10 cellular contexts compared by ENCODE assay signal in genomic region chr9:127520941-127521918, GRCh38.
A peak's percentile ranks its signal among the peaks of the same experiment; 100 is the strongest.
DNase-seq lines count a peak whose midpoint lies in the region; ATAC-seq, FAIRE-seq and TF ChIP-seq lines count a peak whose summit lies in the region.
"Had no signal": no experiment of that assay in that cellular context is flagged by ENCODE, and none has a peak within 500 bp of the region (broad histone marks: within the 10 kb centered on the region; RNA-seq: fewer than 3 reads in every experiment).

No MANE protein-coding gene starts in this region.

- no peak for TF ChIP-seq EP300 in upper lobe of left lung (IDR thresholded peaks at IDR 0.05)

- TF ChIP-seq POLR2A in upper lobe of left lung (IDR thresholded peaks at IDR 0.05) (no peak), GM12892 (IDR thresholded peaks at IDR 0.05; ENCODE audit: low read depth, low read length) (no peak)

- H3K9ac ChIP-seq in NT2/D1 (ENCODE audit: insufficient read length, low read depth): peak overlapping the region; percentile 65

- WGBS in upper lobe of left lung, 2 donors: 41 to 63% methylated on average over 14 to 20 of the region's 20 CpGs

- no peak for FAIRE-seq in GM12892 (lab: Jason Lieb, UNC)

- H3K9me3 ChIP-seq in NT2/D1 (ENCODE audit: insufficient read depth, low read length) (peaks cover 42% of the 10 kb centered on the region), mucosa of descending colon (peaks cover 18% of the 10 kb centered on the region), upper lobe of left lung (peaks cover 0 to 15% (median 4%) of the 10 kb centered on the region in 4 donors)

- no peaks in the 10 kb centered on the region for H3K27me3 ChIP-seq in NT2/D1 (ENCODE audit: insufficient read depth, insufficient read length)
- no peaks in the 10 kb centered on the region for H3K27me3 ChIP-seq in upper lobe of left lung

- no peak overlapping the region for H3K4me3 ChIP-seq in NT2/D1 (ENCODE audit: insufficient read length, low read depth)
- no peak overlapping the region for H3K4me3 ChIP-seq in mucosa of descending colon
- H3K4me3 ChIP-seq in upper lobe of left lung: no peak overlapping the region

- DNase-seq in NT2/D1 (ENCODE audit: low read depth, low spot score) (no peak), mucosa of descending colon (no peak), upper lobe of left lung (peak in 1 of 2 donors; percentile 79), COLO668 (lab: John Stamatoyannopoulos, UW; ENCODE audit: unreplicated experiment) (no peak), NCI-H1092 (lab: John Stamatoyannopoulos, UW) (no peak), GM12892 (ENCODE audit: insufficient read length) (no peak)
- DNase-seq: amygdala; stimulated activated CD4-positive, alpha-beta T cell treated with anti-CD3 and anti-CD28 coated beads, Interleukin-4, amount 100 ng/mL, for 1 hour had no signal

- TF ChIP-seq CTCF in mucosa of descending colon (IDR thresholded peaks at IDR 0.05) (no peak), upper lobe of left lung (IDR thresholded peaks at IDR 0.05) (no peak)

- peaks cover 40% of the 10 kb centered on the region for H3K4me1 ChIP-seq in NT2/D1 (ENCODE audit: insufficient read depth, insufficient read length)
- H3K4me1 ChIP-seq in mucosa of descending colon (ENCODE audit: low read depth): peaks cover 12% of the 10 kb centered on the region
- H3K4me1 ChIP-seq in upper lobe of left lung: peaks cover 37 to 42% (median 38%) of the 10 kb centered on the region in 4 donors

- peaks cover 75% of the 10 kb centered on the region for H3K36me3 ChIP-seq in NT2/D1 (ENCODE audit: insufficient read depth, insufficient read length, low read length)
- H3K36me3 ChIP-seq in mucosa of descending colon (ENCODE audit: low read depth): no peaks in the 10 kb centered on the region
- peaks cover 19 to 82% (median 52%) of the 10 kb centered on the region in 4 donors for H3K36me3 ChIP-seq in upper lobe of left lung

- ATAC-seq in esophagus mucosa (peak; percentile 8), mucosa of descending colon (peak; percentile 29), upper lobe of left lung (ENCODE audit: low FRiP score in 2 of 2) (peak; percentile 10 to 38), HG03460 (IDR thresholded peaks at IDR 0.05; ENCODE audit: unreplicated experiment) (no peak)

- peak overlapping the region; percentile 74 to 93 (median 88) for H3K27ac ChIP-seq in upper lobe of left lung

- intact Hi-C loops in mucosa of descending colon (cut with DNase I, micrococcal nuclease): no loop called here
